Comparison of ENCODE assay signal across 15 cellular contexts in the genomic region with DNA sequence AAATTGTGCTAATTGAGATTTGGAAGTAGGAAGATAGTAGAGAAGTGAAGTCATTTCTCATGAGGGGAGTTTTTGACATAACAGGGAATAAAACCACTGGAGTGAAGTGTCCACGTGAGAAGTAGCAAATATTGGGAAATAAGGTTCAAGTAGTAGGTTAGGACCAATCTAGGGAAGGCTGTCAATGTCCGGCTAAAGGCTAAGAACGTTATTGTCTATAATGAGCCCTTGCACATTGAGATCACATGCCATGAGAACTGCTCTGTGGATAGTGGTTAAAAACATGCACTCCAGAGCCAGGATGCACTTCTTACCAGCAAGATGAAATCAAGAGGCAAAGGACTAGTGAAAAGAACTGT.
DNase-seq lines count a peak whose midpoint lies in the region; ATAC-seq, FAIRE-seq and TF ChIP-seq lines count a peak whose summit lies in the region.
"Had no signal": no experiment of that assay in that cellular context is flagged by ENCODE, and none has a peak within 500 bp of the region (broad histone marks: within the 10 kb centered on the region; RNA-seq: fewer than 3 reads in every experiment).

No MANE protein-coding gene starts in this region.

- no peak for TF ChIP-seq POLR2A in Peyer's patch (IDR thresholded peaks at IDR 0.05)

- no peak overlapping the region for H3K27ac ChIP-seq in DOHH2 (ENCODE audit: low read depth, low read length)
- H3K27ac ChIP-seq in rectal smooth muscle tissue (ENCODE audit: low read depth, low read length), result peak overlapping the region; percentile 70
- peak overlapping the region in 2 of 4 donors; percentile 32 to 54 for H3K27ac ChIP-seq in Peyer's patch
- H3K27ac ChIP-seq: epithelial cell of prostate, neural progenitor cell had no signal

- H3K9me3 ChIP-seq in DOHH2 (ENCODE audit: control insufficient read depth, insufficient read depth, low read length) (no peaks in the 10 kb centered on the region), Peyer's patch (no peaks in the 10 kb centered on the region)

- H3K4me3 ChIP-seq in DOHH2 (ENCODE audit: low read length), result no peak overlapping the region
- no peak overlapping the region for H3K4me3 ChIP-seq in rectal smooth muscle tissue (ENCODE audit: low read length)
- no peak overlapping the region for H3K4me3 ChIP-seq in Peyer's patch
- H3K4me3 ChIP-seq: lung, neural progenitor cell had no signal

- no peaks in the 10 kb centered on the region for H3K79me2 ChIP-seq in DOHH2 (ENCODE audit: control insufficient read depth, low read length)

- H3F3A ChIP-seq in DOHH2 (ENCODE audit: control insufficient read depth, insufficient read depth), result no peaks in the 10 kb centered on the region

- H3K36me3 ChIP-seq in DOHH2 (ENCODE audit: control insufficient read depth, low read length) (no peaks in the 10 kb centered on the region), rectal smooth muscle tissue (ENCODE audit: control insufficient read depth, insufficient read depth, low read length) (no peaks in the 10 kb centered on the region), Peyer's patch (peaks cover 0 to 10% (median 0%) of the 10 kb centered on the region in 3 donors)
- H3K36me3 ChIP-seq: neural progenitor cell had no signal

- TF ChIP-seq CTCF in DOHH2 (IDR thresholded peaks at IDR 0.05; ENCODE audit: low read depth, low read length, poor library complexity, severe bottlenecking) (no peak), Peyer's patch (IDR thresholded peaks at IDR 0.05) (no peak)

- no peak for FAIRE-seq in GM19239 (lab: Jason Lieb, UNC)
- FAIRE-seq: small intestine had no signal

- H3K9me2 ChIP-seq in DOHH2 (replicated peaks; ENCODE audit: control insufficient read depth, low read length), result no peaks in the 10 kb centered on the region

- H3K4me2 ChIP-seq in DOHH2 (ENCODE audit: low read length), result peak overlapping the region; percentile 27
- H3K4me2 ChIP-seq: neural progenitor cell had no signal

- peaks cover 31% of the 10 kb centered on the region for H3K4me1 ChIP-seq in DOHH2 (ENCODE audit: control insufficient read depth, low read length)
- peaks cover 10% of the 10 kb centered on the region for H3K4me1 ChIP-seq in rectal smooth muscle tissue (ENCODE audit: control insufficient read depth, insufficient read depth, low read length)
- no peaks in the 10 kb centered on the region for H3K4me1 ChIP-seq in Peyer's patch
- H3K4me1 ChIP-seq: neural progenitor cell had no signal

- H3K27me3 ChIP-seq in DOHH2 (ENCODE audit: control insufficient read depth, low read length) (no peaks in the 10 kb centered on the region), rectal smooth muscle tissue (ENCODE audit: control insufficient read depth, insufficient read depth, low read length) (no peaks in the 10 kb centered on the region), Peyer's patch (no peaks in the 10 kb centered on the region)
- H3K27me3 ChIP-seq: neural progenitor cell had no signal

- peak; percentile 64 for ATAC-seq in left ventricle myocardium superior
- ATAC-seq in stimulated activated naive CD8-positive, alpha-beta T cell treated with anti-CD3 and anti-CD28 coated beads, Interleukin-15, Interleukin-2, amounts not matched to agents 100 U/mL and 50 U/mL, for 24 hours, result no peak
- ATAC-seq: stimulated activated naive CD8-positive, alpha-beta T cell treated with anti-CD3 and anti-CD28 coated beads, Interleukin-15, amount 100 ng/mL, for 72 hours had no signal

- no peaks in the 10 kb centered on the region for H4K20me1 ChIP-seq in DOHH2 (ENCODE audit: control insufficient read depth, insufficient read depth, low read depth, low read length)

- H3K9ac ChIP-seq in rectal smooth muscle tissue (ENCODE audit: low read length), result no peak overlapping the region
- H3K9ac ChIP-seq: neural progenitor cell had no signal

- intact Hi-C loops in left ventricle myocardium superior (cut with micrococcal nuclease), result no loop called here

- peak; percentile 9 for DNase-seq in amniotic epithelial cell (ENCODE audit: low read depth)
- DNase-seq in left ventricle myocardium superior, result no peak
- DNase-seq in Peyer's patch, result no peak
- DNase-seq in stimulated activated naive CD8-positive, alpha-beta T cell treated with anti-CD3 and anti-CD28 coated beads, Interleukin-15, Interleukin-2, amounts not matched to agents 100 U/mL and 50 U/mL, for 24 hours, result no peak
- no peak for DNase-seq in GM19239 (ENCODE audit: insufficient read length, low spot score)
- DNase-seq in activated CD4-positive, alpha-beta T cell treated with anti-CD3 and anti-CD28 coated beads for 1 hour, result no peak
- DNase-seq: activated CD4-positive, alpha-beta T cell treated with anti-CD3 and anti-CD28 coated beads for 48 hours; activated T-cell treated with anti-CD3 and anti-CD28 coated beads for 4 hours; small intestine; stimulated activated naive CD8-positive, alpha-beta T cell treated with anti-CD3 and anti-CD28 coated beads, Interleukin-15, amount 100 ng/mL, for 72 hours had no signal
